Comparison of ENCODE assay signal across 24 cellular contexts in genomic region chr12:96107236-96107635, GRCh38.
DNase-seq lines count a peak whose midpoint lies in the region; ATAC-seq and TF ChIP-seq lines count a peak whose summit lies in the region.
"Had no signal": no experiment of that assay in that cellular context is flagged by ENCODE, and none has a peak within 500 bp of the region (broad histone marks: within the 10 kb centered on the region; RNA-seq: fewer than 3 reads in every experiment).

No MANE protein-coding gene starts in this region.

- H3K4me3 Mint-ChIP-seq in endodermal cell: no peak overlapping the region
- no peak overlapping the region for H3K4me3 Mint-ChIP-seq in stimulated activated effector memory CD8-positive, alpha-beta T cell treated with anti-CD3 and anti-CD28 coated beads, Interleukin-12 subunit alpha, Interleukin-12 subunit beta, amount 100 ng/mL, for 72 hours
- H3K4me3 Mint-ChIP-seq in WTC11: no peak overlapping the region

- peaks cover 12% of the 10 kb centered on the region for H3K9me3 Mint-ChIP-seq in endodermal cell
- H3K9me3 Mint-ChIP-seq in stimulated activated effector memory CD8-positive, alpha-beta T cell treated with anti-CD3 and anti-CD28 coated beads, Interleukin-12 subunit alpha, Interleukin-12 subunit beta, amount 100 ng/mL, for 72 hours: no peaks in the 10 kb centered on the region
- H3K9me3 Mint-ChIP-seq in WTC11: peaks cover 8% of the 10 kb centered on the region; the same call in 1 of the 2 replicates
- H3K9me3 Mint-ChIP-seq: activated CD4-positive, alpha-beta T cell treated with anti-CD3 and anti-CD28 coated beads, Interleukin-2, amount 10 ng/mL, durations not matched to agents 24 days and 14 days had no signal

- H3K4me1 Mint-ChIP-seq in endodermal cell (peaks cover 4% of the 10 kb centered on the region), WTC11 (peaks cover 11% of the 10 kb centered on the region)
- H3K4me1 Mint-ChIP-seq in stimulated activated effector memory CD8-positive, alpha-beta T cell treated with anti-CD3 and anti-CD28 coated beads, Interleukin-12 subunit alpha, Interleukin-12 subunit beta, amount 100 ng/mL, for 72 hours: peaks cover 19% of the 10 kb centered on the region

- H3K27ac Mint-ChIP-seq in endodermal cell (no peak overlapping the region), WTC11 (no peak overlapping the region)
- peak overlapping the region; percentile 68 for H3K27ac Mint-ChIP-seq in stimulated activated effector memory CD8-positive, alpha-beta T cell treated with anti-CD3 and anti-CD28 coated beads, Interleukin-12 subunit alpha, Interleukin-12 subunit beta, amount 100 ng/mL, for 72 hours

- CTCF ChIA-PET in WTC11 (lab: Charles Lee): no interaction called here

- peaks cover 3% of the 10 kb centered on the region for H3K27me3 Mint-ChIP-seq in endodermal cell (ENCODE audit: insufficient read depth)
- no peaks in the 10 kb centered on the region; the same call in 1 of the 2 replicates for H3K27me3 Mint-ChIP-seq in WTC11 (ENCODE audit: low read depth)

- no peaks in the 10 kb centered on the region for H3K27me3 ChIP-seq in H7 (ENCODE audit: control insufficient read depth, insufficient read depth, low read length)
- H3K27me3 ChIP-seq in endodermal cell (ENCODE audit: control insufficient read depth, insufficient read depth, low read length, poor library complexity, severe bottlenecking): no peaks in the 10 kb centered on the region
- no peaks in the 10 kb centered on the region for H3K27me3 ChIP-seq in left lung
- H3K27me3 ChIP-seq: thyroid gland had no signal

- H3K4me1 ChIP-seq in endodermal cell (ENCODE audit: control insufficient read depth, insufficient read depth, low read length) (no peaks in the 10 kb centered on the region), left lung (peaks cover 0 to 19% of the 10 kb centered on the region in 2 donors)
- H3K4me1 ChIP-seq: foreskin keratinocyte, thyroid gland had no signal

- H3K4me3 ChIP-seq in H7 (ENCODE audit: insufficient read depth, low read depth, low read length): no peak overlapping the region
- H3K4me3 ChIP-seq in endodermal cell (ENCODE audit: low read length): no peak overlapping the region
- no peak overlapping the region for H3K4me3 ChIP-seq in left lung
- H3K4me3 ChIP-seq: thyroid gland had no signal

- H3K9ac ChIP-seq in endodermal cell (ENCODE audit: extremely low read depth, low read length, poor library complexity, severe bottlenecking): no peak overlapping the region

- H3K36me3 ChIP-seq in H7 (replicated peaks; ENCODE audit: control insufficient read depth, insufficient read depth, low read length) (no peaks in the 10 kb centered on the region), endodermal cell (ENCODE audit: control insufficient read depth, insufficient read depth, low read length) (no peaks in the 10 kb centered on the region), left lung (no peaks in the 10 kb centered on the region)
- H3K36me3 ChIP-seq: thyroid gland had no signal

- H3K9me3 ChIP-seq in endodermal cell (ENCODE audit: control insufficient read depth, low read length): no peaks in the 10 kb centered on the region
- no peaks in the 10 kb centered on the region for H3K9me3 ChIP-seq in left lung
- H3K9me3 ChIP-seq: thyroid gland had no signal

- WGBS in endodermal cell (ENCODE audit: insufficient coverage in 1 of 2, insufficient read length in 1 of 2), 2 experiments: 92 to 100% methylated on average over 3 to 5 of the region's 5 CpGs

- POLR2A ChIA-PET in WTC11 (lab: Charles Lee): no interaction called here

- no peak for ATAC-seq in left lung
- no peak for ATAC-seq in stimulated activated effector memory CD8-positive, alpha-beta T cell treated with anti-CD3 and anti-CD28 coated beads, Interleukin-12 subunit alpha, Interleukin-12 subunit beta, amount 100 ng/mL, for 72 hours
- no peak for ATAC-seq in GM18907 (IDR thresholded peaks at IDR 0.05; ENCODE audit: unreplicated experiment)
- ATAC-seq in WTC11: no peak; the same call in 1 of the 2 replicates
- ATAC-seq: foreskin keratinocyte, left colon had no signal

- intact Hi-C loops in left lung (cut with DNase I): no loop called here

- H3K36me3 Mint-ChIP-seq in endodermal cell (ENCODE audit: low read depth) (no peaks in the 10 kb centered on the region), WTC11 (no peaks in the 10 kb centered on the region)
- no peaks in the 10 kb centered on the region for H3K36me3 Mint-ChIP-seq in stimulated activated effector memory CD8-positive, alpha-beta T cell treated with anti-CD3 and anti-CD28 coated beads, Interleukin-12 subunit alpha, Interleukin-12 subunit beta, amount 100 ng/mL, for 72 hours

- DNase-seq in H7: peak; percentile 40
- DNase-seq in endodermal cell: peak; percentile 32
- no peak for DNase-seq in left lung
- DNase-seq in stimulated activated effector memory CD8-positive, alpha-beta T cell treated with anti-CD3 and anti-CD28 coated beads, Interleukin-12 subunit alpha, Interleukin-12 subunit beta, amount 100 ng/mL, for 72 hours (ENCODE audit: low spot score in 2 of 2): no peak
- DNase-seq in dedifferentiated amniotic fluid mesenchymal stem cell (ENCODE audit: extremely low spot score): no peak
- no peak for DNase-seq in WTC11 (ENCODE audit: low spot score)
- DNase-seq: activated CD4-positive, alpha-beta T cell treated with anti-CD3 and anti-CD28 coated beads, Interleukin-2, amount 10 ng/mL, durations not matched to agents 24 days and 14 days; activated gamma-delta T cell treated with Interleukin-2 at 50 U/mL for 16 hours; activated T-cell treated with anti-CD3 and anti-CD28 coated beads for 4 hours; amygdala; DND-41; foreskin keratinocyte; GOT3; left colon; MM.1S; NCI-H1694; NCI-H2171 treated with DMSO at 0.1 percent for 48 hours; NCI-H748 treated with DMSO at 0.1 percent for 48 hours; retina; SHP77; T-helper 1 cell; thyroid gland had no signal

- H3K27ac ChIP-seq in endodermal cell (ENCODE audit: low read depth, low read length) (no peak overlapping the region), left lung (peak overlapping the region; percentile 69 to 70)
- H3K27ac ChIP-seq: epithelial cell of prostate, foreskin keratinocyte had no signal

- TF ChIP-seq CTCF in endodermal cell (conservative IDR thresholded peaks at IDR 0.05) (no peak), left lung (IDR thresholded peaks at IDR 0.05) (no peak), WTC11 (IDR thresholded peaks at IDR 0.05) (no peak)

TF ChIP-seq in WTC11, 78 proteins besides CTCF, POLR2A, EP300 and RAD21 (continues in another document):
- TF ChIP-seq ZNF416 (CRISPR knock-in tag; IDR thresholded peaks at IDR 0.05) (no peak), PREB (CRISPR knock-in tag; IDR thresholded peaks at IDR 0.05; ENCODE audit: borderline replicate concordance) (no peak), JUN (CRISPR knock-in tag; IDR thresholded peaks at IDR 0.05) (no peak), TP53 (CRISPR knock-in tag; IDR thresholded peaks at IDR 0.05) (no peak), HMGA2 (CRISPR knock-in tag; IDR thresholded peaks at IDR 0.05) (no peak), ZNF396 (CRISPR knock-in tag; IDR thresholded peaks at IDR 0.05; ENCODE audit: borderline replicate concordance) (no peak), RELA (CRISPR knock-in tag; IDR thresholded peaks at IDR 0.05; ENCODE audit: borderline replicate concordance) (no peak), PRDM15 (CRISPR knock-in tag; IDR thresholded peaks at IDR 0.05) (no peak), E2F5 (CRISPR knock-in tag; IDR thresholded peaks at IDR 0.05) (no peak), TEAD1 (CRISPR knock-in tag; IDR thresholded peaks at IDR 0.05) (no peak), ZNF423 (CRISPR knock-in tag; IDR thresholded peaks at IDR 0.05) (no peak), SP1 (CRISPR knock-in tag; conservative IDR thresholded peaks at IDR 0.05) (no peak)

Comparison
In these comparisons a context has a peak if more than half of its experiments do, and no peak if none do; other contexts are left out.
1. DNase-seq: peak in H7 (single experiment) and endodermal cell (single experiment); none in left lung (0 of 2), stimulated activated effector memory CD8-positive, alpha-beta T cell treated with anti-CD3 and anti-CD28 coated beads, Interleukin-12 subunit alpha, Interleukin-12 subunit beta, amount 100 ng/mL, for 72 hours (0 of 2), dedifferentiated amniotic fluid mesenchymal stem cell (single experiment) and WTC11 (single experiment).